ENCODE assay signal across 8 cellular contexts in the genomic region with DNA sequence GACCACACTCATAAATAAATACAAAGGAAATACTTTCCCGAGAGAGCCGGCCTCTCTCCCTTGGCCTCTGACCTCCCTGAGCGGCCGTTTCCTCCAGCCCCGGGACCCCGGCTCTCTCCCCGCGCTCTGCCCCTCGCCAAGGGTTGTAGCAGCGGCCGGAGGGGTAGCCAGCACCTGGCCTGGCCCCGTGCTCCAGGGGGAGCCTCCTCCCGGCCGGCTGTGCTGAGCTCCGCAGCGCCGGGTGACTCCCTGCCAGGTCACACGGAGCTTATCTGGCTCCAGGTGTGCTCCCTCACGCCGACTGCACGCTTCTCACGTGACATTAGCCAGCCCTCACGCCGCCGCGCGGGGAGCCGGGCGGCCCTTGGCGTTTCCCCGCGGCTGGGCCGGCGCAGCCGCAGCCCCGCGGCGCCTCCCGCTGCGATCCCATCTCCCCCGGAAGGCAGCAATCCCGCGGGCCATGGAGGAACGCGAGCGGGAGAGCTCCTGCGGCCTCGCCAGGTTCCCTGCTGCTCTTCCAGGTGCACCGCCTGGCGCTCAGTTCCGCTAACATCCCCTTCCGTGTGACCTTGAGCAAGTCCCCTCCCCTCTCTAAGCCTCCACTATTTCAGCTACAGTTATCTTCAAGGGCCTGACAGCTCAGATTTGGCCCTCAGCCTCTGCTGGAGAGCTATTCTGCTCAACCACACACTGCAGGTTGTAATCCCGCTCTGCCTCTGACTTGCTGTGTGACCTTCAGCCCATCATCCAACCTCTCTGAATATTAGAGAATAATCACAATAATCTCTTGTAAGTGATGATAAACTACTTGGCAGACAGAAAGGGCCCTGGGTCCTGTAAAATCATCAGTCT. TPM values are rescaled to one million over a fixed set of nuclear protein-coding genes. Genes with fewer than 3 reads are reported as not detected.
DNase-seq lines count a peak whose midpoint lies in the region; ATAC-seq and TF ChIP-seq lines count a peak whose summit lies in the region.

No MANE protein-coding gene starts in this region.

- peak overlapping the region; percentile 96 for H3K4me3 Mint-ChIP-seq in activated naive CD4-positive, alpha-beta T cell treated with anti-CD3 and anti-CD28 coated beads, Interleukin-2, amount 50 U/mL, for 24 hours

- H4K20me1 ChIP-seq in Karpas-422 (ENCODE audit: insufficient read depth, low read depth, low read length), result no peaks in the 10 kb centered on the region

- no peaks in the 10 kb centered on the region for H3K79me2 ChIP-seq in Karpas-422 (ENCODE audit: low read length)

- H2AFZ ChIP-seq in Karpas-422 (ENCODE audit: low read length), result peak overlapping the region; percentile 93

- TF ChIP-seq POLR2A in GM18526 (IDR thresholded peaks at IDR 0.05; ENCODE audit: extremely low read depth, insufficient read length), result peak; percentile 83

- ATAC-seq in GM18873 (IDR thresholded peaks at IDR 0.05; ENCODE audit: low FRiP score, unreplicated experiment), result no peak
- ATAC-seq in GM18870 (IDR thresholded peaks at IDR 0.05; ENCODE audit: unreplicated experiment), result no peak

- intact Hi-C loops in cardiac septum (cut with DNase I), result no loop called here

- H3K36me3 Mint-ChIP-seq in activated naive CD4-positive, alpha-beta T cell treated with anti-CD3 and anti-CD28 coated beads, Interleukin-2, amount 50 U/mL, for 24 hours, result no peaks in the 10 kb centered on the region

- H3K27me3 ChIP-seq in Karpas-422 (ENCODE audit: low read length), result no peaks in the 10 kb centered on the region

- DNase-seq in Karpas-422 (peak; percentile 78), SK-N-DZ (ENCODE audit: low spot score) (peak; percentile 45), cardiac septum (ENCODE audit: low spot score) (peak; percentile 81), putamen (ENCODE audit: low spot score) (peak; percentile 46)

- H3K36me3 ChIP-seq in Karpas-422 (ENCODE audit: insufficient read depth, low read length), result no peaks in the 10 kb centered on the region

- H3K9me2 ChIP-seq in Karpas-422 (replicated peaks; ENCODE audit: insufficient read depth, low read length), result no peaks in the 10 kb centered on the region

- peaks cover 26% of the 10 kb centered on the region for H3K4me1 ChIP-seq in Karpas-422 (ENCODE audit: low read length)

- no peak overlapping the region for H3K27ac ChIP-seq in Karpas-422 (ENCODE audit: low read length)

- peak overlapping the region; percentile 98 for H3K27ac Mint-ChIP-seq in activated naive CD4-positive, alpha-beta T cell treated with anti-CD3 and anti-CD28 coated beads, Interleukin-2, amount 50 U/mL, for 24 hours

- H3K9me3 Mint-ChIP-seq in activated naive CD4-positive, alpha-beta T cell treated with anti-CD3 and anti-CD28 coated beads, Interleukin-2, amount 50 U/mL, for 24 hours, result no peaks in the 10 kb centered on the region

- H3K4me2 ChIP-seq in Karpas-422 (ENCODE audit: low read depth, low read length, poor library complexity, severe bottlenecking), result peak overlapping the region; percentile 85

- H3K27me3 Mint-ChIP-seq in activated naive CD4-positive, alpha-beta T cell treated with anti-CD3 and anti-CD28 coated beads, Interleukin-2, amount 50 U/mL, for 24 hours, result no peaks in the 10 kb centered on the region

- H3K9ac ChIP-seq in Karpas-422 (ENCODE audit: low read length), result peak overlapping the region; percentile 67

- peaks cover 15% of the 10 kb centered on the region for H3K4me1 Mint-ChIP-seq in activated naive CD4-positive, alpha-beta T cell treated with anti-CD3 and anti-CD28 coated beads, Interleukin-2, amount 50 U/mL, for 24 hours

- H3K9me3 ChIP-seq in Karpas-422 (ENCODE audit: low read length), result no peaks in the 10 kb centered on the region

- H3K4me3 ChIP-seq in Karpas-422 (ENCODE audit: low read length), result peak overlapping the region; percentile 72

RNA-seq across cellular contexts. Expression of gene MYO18A, which starts 3.5 kb away (rescaled TPM):
- 16.4 and 54.6 TPM in 2 replicates for total RNA-seq in Karpas-422 (2014; rRNA removed; shearing (Covaris generic); ENCODE audit: low replicate concordance)
- 13.9 and 15.3 TPM in 2 replicates for polyA plus RNA-seq in SK-N-DZ (2014; cell fraction: cytosol; rRNA removed)
- 20.9 and 42.8 TPM in 2 replicates for polyA plus RNA-seq in SK-N-DZ (2014; cell fraction: nucleus; rRNA removed)
- 317 TPM for total RNA-seq in cardiac septum
